In the genomic region with DNA sequence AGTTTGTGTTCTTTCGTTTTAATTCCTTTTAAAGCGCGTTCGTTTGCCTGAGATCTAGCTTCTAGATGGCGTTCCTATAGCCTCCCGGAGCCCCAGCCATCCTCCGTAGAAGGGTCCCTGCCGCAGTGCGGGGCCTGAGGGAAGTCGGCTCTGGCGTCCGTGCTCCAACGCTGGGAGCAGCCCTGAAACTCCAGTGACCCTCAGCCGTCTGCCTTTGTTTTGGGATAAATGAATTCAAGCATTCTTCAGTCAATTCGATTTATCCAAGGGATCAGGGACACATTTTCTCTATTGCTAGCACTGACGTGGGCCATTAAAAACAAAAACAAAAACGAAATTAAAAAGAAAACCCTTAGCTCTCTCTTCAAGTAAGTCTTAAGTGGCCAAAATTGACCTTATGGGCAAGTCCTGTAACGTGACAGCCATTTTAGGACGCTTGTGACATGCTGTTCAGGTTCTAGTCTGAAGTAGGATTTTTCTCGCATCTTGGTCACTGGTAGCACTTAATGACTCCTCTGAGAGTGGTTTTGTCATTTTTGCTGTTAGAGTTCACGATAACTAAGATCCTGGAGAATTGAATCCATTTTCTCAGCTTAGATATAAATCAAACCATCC, we compare ENCODE assay signal across 8 cellular contexts. TPM values are rescaled to one million over a fixed set of nuclear protein-coding genes. Genes with fewer than 3 reads are reported as not detected.
DNase-seq lines count a peak whose midpoint lies in the region; ATAC-seq and TF ChIP-seq lines count a peak whose summit lies in the region.

No MANE protein-coding gene starts in this region.

- no peaks in the 10 kb centered on the region for H3K9me3 ChIP-seq in Karpas-422 (ENCODE audit: low read length)
- no peaks in the 10 kb centered on the region for H3K9me3 ChIP-seq in hepatocyte (ENCODE audit: low read depth)
- H3K9me3 ChIP-seq in skeletal muscle satellite cell (replicated peaks; ENCODE audit: low read length): no peaks in the 10 kb centered on the region

- peak overlapping the region; percentile 62 for H3K4me3 ChIP-seq in GM23338
- H3K4me3 ChIP-seq in Karpas-422 (ENCODE audit: low read length): peak overlapping the region; percentile 81
- peak overlapping the region; percentile 37 for H3K4me3 ChIP-seq in hepatocyte
- H3K4me3 ChIP-seq in skeletal muscle satellite cell (ENCODE audit: low read length): peak overlapping the region; percentile 79

- no peak overlapping the region for H3K27ac ChIP-seq in GM23338 (ENCODE audit: low read depth)
- peak overlapping the region; percentile 40; the same call in 1 of the 2 replicates for H3K27ac ChIP-seq in Karpas-422 (ENCODE audit: low read length)
- peak overlapping the region; percentile 69 for H3K27ac ChIP-seq in hepatocyte

- TF ChIP-seq CTCF in GM23338 (conservative IDR thresholded peaks at IDR 0.05; ENCODE audit: low read depth in 2 of 2): no peak
- no peak for TF ChIP-seq CTCF in hepatocyte (IDR thresholded peaks at IDR 0.05; ENCODE audit: poor library complexity)

- peak overlapping the region; percentile 45 for H2AFZ ChIP-seq in GM23338
- H2AFZ ChIP-seq in Karpas-422 (ENCODE audit: low read length): peak overlapping the region; percentile 94
- H2AFZ ChIP-seq in hepatocyte: peak overlapping the region; percentile 75

- H3K36me3 ChIP-seq in GM23338 (ENCODE audit: insufficient read depth): peaks cover 6% of the 10 kb centered on the region; the same call in 1 of the 2 replicates
- peaks cover 16% of the 10 kb centered on the region; the same call in 1 of the 2 replicates for H3K36me3 ChIP-seq in Karpas-422 (ENCODE audit: insufficient read depth, low read length)
- H3K36me3 ChIP-seq in hepatocyte (replicated peaks; ENCODE audit: insufficient read depth, low read depth): no peaks in the 10 kb centered on the region
- no peaks in the 10 kb centered on the region for H3K36me3 ChIP-seq in skeletal muscle satellite cell (ENCODE audit: insufficient read depth, low read length)

- H3K4me2 ChIP-seq in GM23338: peak overlapping the region; percentile 84
- H3K4me2 ChIP-seq in Karpas-422 (ENCODE audit: low read depth, low read length, poor library complexity, severe bottlenecking): peak overlapping the region; percentile 88
- H3K4me2 ChIP-seq in hepatocyte: peak overlapping the region; percentile 80
- peak overlapping the region; percentile 80 for H3K4me2 ChIP-seq in skeletal muscle satellite cell (ENCODE audit: low read length)

- H3K27ac Mint-ChIP-seq in GM23338: peak overlapping the region; percentile 93
- peak overlapping the region; percentile 98 for H3K27ac Mint-ChIP-seq in activated naive CD8-positive, alpha-beta T cell treated with anti-CD3 and anti-CD28 coated beads, Interleukin-2, amount 10 ng/mL, durations not matched to agents 7 days and 5 days

- H3K9ac ChIP-seq in Karpas-422 (ENCODE audit: low read length) (peak overlapping the region; percentile 85), skeletal muscle satellite cell (ENCODE audit: low read depth, low read length) (peak overlapping the region; percentile 85)

- DNase-seq in SKM-1 (lab: John Stamatoyannopoulos, UW; ENCODE audit: unreplicated experiment) (peak; percentile 11), SKM-1 treated with dmso at 0.1 percent for 144 hours (lab: John Stamatoyannopoulos, UW; ENCODE audit: unreplicated experiment) (no peak), GM23338 (ENCODE audit: low spot score) (peak; percentile 31), Karpas-422 (peak; percentile 73), hepatocyte (ENCODE audit: low spot score) (peak; percentile 8)
- DNase-seq in activated naive CD8-positive, alpha-beta T cell treated with anti-CD3 and anti-CD28 coated beads, Interleukin-2, amount 10 ng/mL, durations not matched to agents 7 days and 5 days: no peak
- no peak for DNase-seq in activated CD8-positive, alpha-beta memory T cell treated with anti-CD3 and anti-CD28 coated beads, Interleukin-2, amount 50 U/mL, for 48 hours

- no peaks in the 10 kb centered on the region for H3F3A ChIP-seq in GM23338 (replicated peaks; ENCODE audit: low read depth)

- H3K9me2 ChIP-seq in GM23338 (ENCODE audit: insufficient read depth) (no peaks in the 10 kb centered on the region), Karpas-422 (replicated peaks; ENCODE audit: insufficient read depth, low read length) (no peaks in the 10 kb centered on the region), hepatocyte (replicated peaks; ENCODE audit: insufficient read depth) (no peaks in the 10 kb centered on the region)

- POLR2A ChIA-PET in activated naive CD8-positive, alpha-beta T cell treated with anti-CD3 and anti-CD28 coated beads, Interleukin-2, amount 10 ng/mL, durations not matched to agents 7 days and 5 days (lab: Charles Lee): interaction anchor here (0.6 to 2.3 kb wide), 7 partner anchors 13 to 1136 kb away, joined by 3 to 15 read pairs (median 4); a partner anchor contains a TSS

- WGBS in hepatocyte (ENCODE audit: low lambda C conversion rate, missing lambda C conversion rate): 9% methylated on average over 21 of the region's 21 CpGs

- H3K27me3 ChIP-seq in GM23338 (ENCODE audit: insufficient read depth): no peaks in the 10 kb centered on the region
- no peaks in the 10 kb centered on the region for H3K27me3 ChIP-seq in Karpas-422 (ENCODE audit: low read length)
- H3K27me3 ChIP-seq in hepatocyte: no peaks in the 10 kb centered on the region
- H3K27me3 ChIP-seq in skeletal muscle satellite cell (ENCODE audit: control insufficient read depth, insufficient read depth, low read length): no peaks in the 10 kb centered on the region

- peaks cover 19% of the 10 kb centered on the region; the same call in 2 of the 3 replicates for H3K4me1 Mint-ChIP-seq in GM23338
- H3K4me1 Mint-ChIP-seq in activated naive CD8-positive, alpha-beta T cell treated with anti-CD3 and anti-CD28 coated beads, Interleukin-2, amount 10 ng/mL, durations not matched to agents 7 days and 5 days: peaks cover 26% of the 10 kb centered on the region

- H3K79me2 ChIP-seq in GM23338 (replicated peaks; ENCODE audit: insufficient read depth) (peaks cover 38% of the 10 kb centered on the region), Karpas-422 (ENCODE audit: low read length) (peaks cover 40% of the 10 kb centered on the region), hepatocyte (peaks cover 36% of the 10 kb centered on the region)

- peaks cover 11% of the 10 kb centered on the region; the same call in 2 of the 3 replicates for H3K36me3 Mint-ChIP-seq in GM23338 (ENCODE audit: low read depth)
- H3K36me3 Mint-ChIP-seq in activated naive CD8-positive, alpha-beta T cell treated with anti-CD3 and anti-CD28 coated beads, Interleukin-2, amount 10 ng/mL, durations not matched to agents 7 days and 5 days: peaks cover 7% of the 10 kb centered on the region

- ATAC-seq in GM23338: peak; percentile 46
- peak; percentile 21 for ATAC-seq in activated naive CD8-positive, alpha-beta T cell treated with anti-CD3 and anti-CD28 coated beads, Interleukin-2, amount 10 ng/mL, durations not matched to agents 7 days and 5 days (ENCODE audit: low read depth)

- H3K4me3 Mint-ChIP-seq in GM23338: peak overlapping the region; percentile 98
- peak overlapping the region; percentile 98 for H3K4me3 Mint-ChIP-seq in activated naive CD8-positive, alpha-beta T cell treated with anti-CD3 and anti-CD28 coated beads, Interleukin-2, amount 10 ng/mL, durations not matched to agents 7 days and 5 days

- H3K4me1 ChIP-seq in GM23338 (ENCODE audit: insufficient read depth) (peaks cover 15% of the 10 kb centered on the region), Karpas-422 (ENCODE audit: low read length) (peaks cover 37% of the 10 kb centered on the region), hepatocyte (ENCODE audit: insufficient read depth) (peaks cover 14% of the 10 kb centered on the region), skeletal muscle satellite cell (ENCODE audit: control insufficient read depth, insufficient read depth, low read length) (peaks cover 20% of the 10 kb centered on the region)

- H3K27me3 Mint-ChIP-seq in GM23338 (ENCODE audit: insufficient read depth, low read depth, poor library complexity): peaks cover 5% of the 10 kb centered on the region
- H3K27me3 Mint-ChIP-seq in activated naive CD8-positive, alpha-beta T cell treated with anti-CD3 and anti-CD28 coated beads, Interleukin-2, amount 10 ng/mL, durations not matched to agents 7 days and 5 days: no peaks in the 10 kb centered on the region

- H4K20me1 ChIP-seq in GM23338 (replicated peaks; ENCODE audit: insufficient read depth) (peaks cover 4% of the 10 kb centered on the region; the same call in 1 of the 2 replicates), Karpas-422 (ENCODE audit: insufficient read depth, low read depth, low read length) (no peaks in the 10 kb centered on the region), hepatocyte (ENCODE audit: insufficient read depth, poor library complexity, severe bottlenecking) (no peaks in the 10 kb centered on the region)

- H3K9me3 Mint-ChIP-seq in GM23338: no peaks in the 10 kb centered on the region; the same call in 2 of the 3 replicates
- no peaks in the 10 kb centered on the region for H3K9me3 Mint-ChIP-seq in activated naive CD8-positive, alpha-beta T cell treated with anti-CD3 and anti-CD28 coated beads, Interleukin-2, amount 10 ng/mL, durations not matched to agents 7 days and 5 days

TF ChIP-seq in GM23338, 12 proteins besides CTCF, POLR2A, EP300 and RAD21 (continues in another document):
- TF ChIP-seq NANOG (IDR thresholded peaks at IDR 0.05; ENCODE audit: borderline replicate concordance): no peak

RNA-seq across cellular contexts. Expression of a gene that starts 0.8 kb away (rescaled TPM):
- total RNA-seq in GM23338 (2014; rRNA removed; shearing (Covaris generic)): 34.8 and 39.0 TPM in 2 replicates
- polyA plus RNA-seq in GM23338 (2016; fragmentation: Nextera tagmentation; extraction: Ambion mirVana) (16.6 and 17.7 TPM in 2 replicates), hepatocyte (24.8 and 24.9 TPM in 2 replicates)
- total RNA-seq in Karpas-422 (2014; rRNA removed; shearing (Covaris generic); ENCODE audit: low replicate concordance): 18.3 and 43.6 TPM in 2 replicates
- total RNA-seq in activated naive CD8-positive, alpha-beta T cell treated with anti-CD3 and anti-CD28 coated beads, Interleukin-2, amount 10 ng/mL, durations not matched to agents 7 days and 5 days: 10 to 100 TPM; 21.4 to 24.1 TPM
- total RNA-seq in hepatocyte: 54.4 and 55.5 TPM in 2 replicates
- 48.7 and 51.7 TPM in 2 replicates for total RNA-seq in skeletal muscle satellite cell (2012; rRNA removed)

Comparison
In these comparisons a context has a peak if more than half of its experiments do, and no peak if none do; other contexts are left out.
1. DNase-seq: peak in SKM-1 (single experiment), GM23338 (single experiment), Karpas-422 (single experiment) and hepatocyte (single experiment); none in SKM-1 treated with dmso at 0.1 percent for 144 hours (single experiment), activated naive CD8-positive, alpha-beta T cell treated with anti-CD3 and anti-CD28 coated beads, Interleukin-2, amount 10 ng/mL, durations not matched to agents 7 days and 5 days (single experiment) and activated CD8-positive, alpha-beta memory T cell treated with anti-CD3 and anti-CD28 coated beads, Interleukin-2, amount 50 U/mL, for 48 hours (single experiment).
2. Peak in every context shown above with its lines, with median percentiles within 50 percentile points of each other: H2AFZ ChIP-seq, H3K4me2 ChIP-seq and H3K4me3 ChIP-seq.